7 cellular contexts compared by ENCODE assay signal in the genomic region with DNA sequence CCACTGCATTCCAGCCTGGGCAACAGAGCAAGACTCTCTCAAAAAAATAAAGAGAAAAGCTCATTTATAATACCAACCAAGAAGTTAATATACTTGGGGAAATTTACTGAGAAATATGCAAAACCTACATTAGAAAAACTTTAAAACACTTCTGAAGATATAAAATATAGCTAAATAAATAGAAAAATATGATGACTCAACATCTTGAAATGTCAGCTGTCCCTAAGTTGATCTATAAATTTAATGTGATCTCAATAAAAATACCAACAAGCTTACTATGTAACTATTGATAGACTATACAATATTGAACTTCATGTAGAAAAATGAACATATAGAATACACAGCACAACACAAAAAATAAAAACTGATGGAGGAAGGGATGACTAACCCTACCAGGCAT.
"Had no signal": no experiment of that assay in that cellular context is flagged by ENCODE, and none has a peak within 500 bp of the region (broad histone marks: within the 10 kb centered on the region; RNA-seq: fewer than 3 reads in every experiment).

No MANE protein-coding gene starts in this region.

- H2AFZ ChIP-seq: GM23248 had no signal

- H3K9ac ChIP-seq: GM23248, KMS-11 had no signal

- H3K36me3 ChIP-seq: HAP-1 had no signal

- H3K9me3 ChIP-seq: HAP-1 had no signal

- H3K27ac ChIP-seq: GM23248, KMS-11 had no signal

- H3K4me2 ChIP-seq: KMS-11 had no signal

- DNase-seq: GM23248, GOT3, H7, KBM-7 had no signal

- FAIRE-seq: HTR-8/SVneo had no signal

- H3K4me3 ChIP-seq: GM23248, HAP-1 had no signal
